Comparison of ENCODE assay signal across 1 cellular context in the genomic region with DNA sequence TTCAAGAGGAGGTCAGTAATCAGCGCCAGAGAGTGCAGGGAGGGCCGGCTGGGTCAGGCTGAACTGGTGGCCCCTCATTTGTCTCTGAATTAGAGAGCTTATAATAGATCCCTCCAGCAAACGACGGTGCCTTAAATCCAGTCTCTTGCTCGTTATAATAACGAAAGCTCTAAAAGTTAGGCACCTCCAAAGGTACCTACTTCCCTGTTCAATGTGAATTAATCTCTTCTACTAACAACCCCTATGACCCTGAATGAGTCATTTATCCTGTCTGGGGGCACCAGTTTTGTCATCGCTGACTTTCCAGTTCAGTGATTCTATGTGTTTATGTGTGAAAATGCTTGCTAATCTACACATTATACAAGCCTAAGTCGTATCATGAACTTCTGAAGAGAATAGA.
TF ChIP-seq lines count a peak whose summit lies in the region.

No MANE protein-coding gene starts in this region.

TF ChIP-seq in GM23338, 12 proteins besides CTCF, POLR2A, EP300 and RAD21 (continued from another document):
- TF ChIP-seq, protein P1, sequence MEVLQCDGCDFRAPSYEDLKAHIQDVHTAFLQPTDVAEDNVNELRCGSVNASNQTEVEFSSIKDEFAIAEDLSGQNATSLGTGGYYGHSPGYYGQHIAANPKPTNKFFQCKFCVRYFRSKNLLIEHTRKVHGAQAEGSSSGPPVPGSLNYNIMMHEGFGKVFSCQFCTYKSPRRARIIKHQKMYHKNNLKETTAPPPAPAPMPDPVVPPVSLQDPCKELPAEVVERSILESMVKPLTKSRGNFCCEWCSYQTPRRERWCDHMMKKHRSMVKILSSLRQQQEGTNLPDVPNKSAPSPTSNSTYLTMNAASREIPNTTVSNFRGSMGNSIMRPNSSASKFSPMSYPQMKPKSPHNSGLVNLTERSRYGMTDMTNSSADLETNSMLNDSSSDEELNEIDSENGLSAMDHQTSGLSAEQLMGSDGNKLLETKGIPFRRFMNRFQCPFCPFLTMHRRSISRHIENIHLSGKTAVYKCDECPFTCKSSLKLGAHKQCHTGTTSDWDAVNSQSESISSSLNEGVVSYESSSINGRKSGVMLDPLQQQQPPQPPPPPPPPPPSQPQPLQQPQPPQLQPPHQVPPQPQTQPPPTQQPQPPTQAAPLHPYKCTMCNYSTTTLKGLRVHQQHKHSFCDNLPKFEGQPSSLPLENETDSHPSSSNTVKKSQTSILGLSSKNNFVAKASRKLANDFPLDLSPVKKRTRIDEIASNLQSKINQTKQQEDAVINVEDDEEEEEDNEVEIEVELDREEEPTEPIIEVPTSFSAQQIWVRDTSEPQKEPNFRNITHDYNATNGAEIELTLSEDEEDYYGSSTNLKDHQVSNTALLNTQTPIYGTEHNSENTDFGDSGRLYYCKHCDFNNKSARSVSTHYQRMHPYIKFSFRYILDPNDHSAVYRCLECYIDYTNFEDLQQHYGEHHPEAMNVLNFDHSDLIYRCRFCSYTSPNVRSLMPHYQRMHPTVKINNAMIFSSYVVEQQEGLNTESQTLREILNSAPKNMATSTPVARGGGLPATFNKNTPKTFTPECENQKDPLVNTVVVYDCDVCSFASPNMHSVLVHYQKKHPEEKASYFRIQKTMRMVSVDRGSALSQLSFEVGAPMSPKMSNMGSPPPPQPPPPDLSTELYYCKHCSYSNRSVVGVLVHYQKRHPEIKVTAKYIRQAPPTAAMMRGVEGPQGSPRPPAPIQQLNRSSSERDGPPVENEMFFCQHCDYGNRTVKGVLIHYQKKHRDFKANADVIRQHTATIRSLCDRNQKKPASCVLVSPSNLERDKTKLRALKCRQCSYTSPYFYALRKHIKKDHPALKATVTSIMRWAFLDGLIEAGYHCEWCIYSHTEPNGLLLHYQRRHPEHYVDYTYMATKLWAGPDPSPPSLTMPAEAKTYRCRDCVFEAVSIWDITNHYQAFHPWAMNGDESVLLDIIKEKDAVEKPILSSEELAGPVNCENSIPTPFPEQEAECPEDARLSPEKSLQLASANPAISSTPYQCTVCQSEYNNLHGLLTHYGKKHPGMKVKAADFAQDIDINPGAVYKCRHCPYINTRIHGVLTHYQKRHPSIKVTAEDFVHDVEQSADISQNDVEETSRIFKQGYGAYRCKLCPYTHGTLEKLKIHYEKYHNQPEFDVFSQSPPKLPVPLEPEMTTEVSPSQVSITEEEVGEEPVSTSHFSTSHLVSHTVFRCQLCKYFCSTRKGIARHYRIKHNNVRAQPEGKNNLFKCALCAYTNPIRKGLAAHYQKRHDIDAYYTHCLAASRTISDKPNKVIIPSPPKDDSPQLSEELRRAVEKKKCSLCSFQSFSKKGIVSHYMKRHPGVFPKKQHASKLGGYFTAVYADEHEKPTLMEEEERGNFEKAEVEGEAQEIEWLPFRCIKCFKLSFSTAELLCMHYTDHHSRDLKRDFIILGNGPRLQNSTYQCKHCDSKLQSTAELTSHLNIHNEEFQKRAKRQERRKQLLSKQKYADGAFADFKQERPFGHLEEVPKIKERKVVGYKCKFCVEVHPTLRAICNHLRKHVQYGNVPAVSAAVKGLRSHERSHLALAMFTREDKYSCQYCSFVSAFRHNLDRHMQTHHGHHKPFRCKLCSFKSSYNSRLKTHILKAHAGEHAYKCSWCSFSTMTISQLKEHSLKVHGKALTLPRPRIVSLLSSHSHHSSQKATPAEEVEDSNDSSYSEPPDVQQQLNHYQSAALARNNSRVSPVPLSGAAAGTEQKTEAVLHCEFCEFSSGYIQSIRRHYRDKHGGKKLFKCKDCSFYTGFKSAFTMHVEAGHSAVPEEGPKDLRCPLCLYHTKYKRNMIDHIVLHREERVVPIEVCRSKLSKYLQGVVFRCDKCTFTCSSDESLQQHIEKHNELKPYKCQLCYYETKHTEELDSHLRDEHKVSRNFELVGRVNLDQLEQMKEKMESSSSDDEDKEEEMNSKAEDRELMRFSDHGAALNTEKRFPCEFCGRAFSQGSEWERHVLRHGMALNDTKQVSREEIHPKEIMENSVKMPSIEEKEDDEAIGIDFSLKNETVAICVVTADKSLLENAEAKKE (CRISPR knock-in tag; IDR thresholded peaks at IDR 0.05), result no peak
- TF ChIP-seq JUNB (IDR thresholded peaks at IDR 0.05; ENCODE audit: unreplicated experiment) (no peak), CREB1 (CRISPR knock-in tag; IDR thresholded peaks at IDR 0.05; ENCODE audit: low read depth) (no peak)
